ENCODE assay signal across 9 cellular contexts in the genomic region with DNA sequence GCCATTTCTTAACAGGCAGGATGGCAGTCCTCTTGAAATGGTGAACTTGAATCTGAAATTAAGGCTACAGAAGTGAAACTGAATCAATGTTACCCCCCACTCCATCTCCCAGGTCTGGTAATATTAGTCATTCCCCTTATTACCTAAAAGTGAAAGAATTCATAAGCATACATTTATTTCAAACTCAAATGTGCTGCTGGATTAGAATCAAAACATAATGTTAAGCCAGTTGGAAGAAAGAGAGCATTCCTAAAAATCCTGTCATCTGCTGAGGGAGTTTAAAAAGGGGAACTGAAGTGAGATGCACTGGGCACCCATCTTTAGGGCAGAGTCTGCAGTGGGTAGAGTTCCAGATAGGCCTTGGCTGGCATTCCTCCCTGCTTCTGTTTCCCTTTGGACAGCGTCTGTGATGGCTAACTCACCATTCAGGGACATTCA. TPM values are rescaled to one million over a fixed set of nuclear protein-coding genes. Genes with fewer than 3 reads are reported as not detected.
A peak's percentile ranks its signal among the peaks of the same experiment; 100 is the strongest.
DNase-seq lines count a peak whose midpoint lies in the region; ATAC-seq and TF ChIP-seq lines count a peak whose summit lies in the region.
"Had no signal": no experiment of that assay in that cellular context is flagged by ENCODE, and none has a peak within 500 bp of the region (broad histone marks: within the 10 kb centered on the region; RNA-seq: fewer than 3 reads in every experiment).

No MANE protein-coding gene starts in this region.

- H3K4me1 ChIP-seq in thymus (ENCODE audit: control insufficient read depth, insufficient read depth, low read length) = peaks cover 23% of the 10 kb centered on the region

- H3K27ac Mint-ChIP-seq in activated CD4-positive, alpha-beta T cell treated with anti-CD3 and anti-CD28 coated beads, Interleukin-2, amount 10 ng/mL, durations not matched to agents 24 days and 14 days = peak overlapping the region; percentile 86
- peak overlapping the region; percentile 97 for H3K27ac Mint-ChIP-seq in T-helper 17 cell
- peak overlapping the region; percentile 78 for H3K27ac Mint-ChIP-seq in glutamatergic neuron (ENCODE audit: unreplicated experiment)

- peaks cover 1% of the 10 kb centered on the region for H3K36me3 ChIP-seq in thymus (ENCODE audit: control insufficient read depth, insufficient read depth)

- peaks cover 61% of the 10 kb centered on the region for H3K4me1 Mint-ChIP-seq in activated CD4-positive, alpha-beta T cell treated with anti-CD3 and anti-CD28 coated beads, Interleukin-2, amount 10 ng/mL, durations not matched to agents 24 days and 14 days
- H3K4me1 Mint-ChIP-seq in T-helper 17 cell (peaks cover 67% of the 10 kb centered on the region), glutamatergic neuron (ENCODE audit: low read depth, unreplicated experiment) (peaks cover 30% of the 10 kb centered on the region)

- H3K9me3 ChIP-seq in T-helper 17 cell (ENCODE audit: control insufficient read depth, low read length, poor library complexity, severe bottlenecking) (no peaks in the 10 kb centered on the region), thymus (ENCODE audit: control insufficient read depth) (no peaks in the 10 kb centered on the region)

- H3K4me3 Mint-ChIP-seq in activated CD4-positive, alpha-beta T cell treated with anti-CD3 and anti-CD28 coated beads, Interleukin-2, amount 10 ng/mL, durations not matched to agents 24 days and 14 days = peak overlapping the region; percentile 75
- H3K4me3 Mint-ChIP-seq in T-helper 17 cell (peak overlapping the region; percentile 78), glutamatergic neuron (ENCODE audit: unreplicated experiment) (peak overlapping the region; percentile 16)

- ATAC-seq in T-helper 17 cell (peak; percentile 10), HG03439 (IDR thresholded peaks at IDR 0.05; ENCODE audit: unreplicated experiment) (no peak)

- no peak for TF ChIP-seq CTCF in glutamatergic neuron (IDR thresholded peaks at IDR 0.05; ENCODE audit: partially characterized antibody, unreplicated experiment)

- WGBS in thymus = 77% methylated on average over 1 of the region's 1 CpG

- no peaks in the 10 kb centered on the region for H3K9me3 Mint-ChIP-seq in activated CD4-positive, alpha-beta T cell treated with anti-CD3 and anti-CD28 coated beads, Interleukin-2, amount 10 ng/mL, durations not matched to agents 24 days and 14 days
- H3K9me3 Mint-ChIP-seq in glutamatergic neuron (ENCODE audit: unreplicated experiment) = peaks cover 4% of the 10 kb centered on the region

- no peak for DNase-seq in activated CD4-positive, alpha-beta T cell treated with anti-CD3 and anti-CD28 coated beads, Interleukin-2, amount 10 ng/mL, durations not matched to agents 24 days and 14 days
- DNase-seq in activated CD4-positive, alpha-beta T cell treated with anti-CD3 and anti-CD28 coated beads, Interleukin-2, amount 50 U/mL, for 1 hour = no peak
- DNase-seq in T-helper 17 cell (no peak), glutamatergic neuron (no peak), NCI-H748 (lab: John Stamatoyannopoulos, UW; ENCODE audit: unreplicated experiment) (no peak)
- no peak for DNase-seq in activated CD8-positive, alpha-beta memory T cell treated with anti-CD3 and anti-CD28 coated beads, Interleukin-2, amount 50 U/mL, for 48 hours
- DNase-seq: stimulated activated CD4-positive, alpha-beta T cell treated with anti-CD3 and anti-CD28 coated beads, Interleukin-12 subunit alpha, Interleukin-12 subunit beta, amount 100 ng/mL, for 4 hours had no signal

- no peak overlapping the region for H3K4me3 ChIP-seq in thymus (ENCODE audit: low read length)

- no peaks in the 10 kb centered on the region for H3K27me3 Mint-ChIP-seq in activated CD4-positive, alpha-beta T cell treated with anti-CD3 and anti-CD28 coated beads, Interleukin-2, amount 10 ng/mL, durations not matched to agents 24 days and 14 days
- H3K27me3 Mint-ChIP-seq in T-helper 17 cell = no peaks in the 10 kb centered on the region
- H3K27me3 Mint-ChIP-seq in glutamatergic neuron (ENCODE audit: unreplicated experiment) = peaks cover 6% of the 10 kb centered on the region

- no peaks in the 10 kb centered on the region for H3K27me3 ChIP-seq in thymus (ENCODE audit: control insufficient read depth, insufficient read depth)

- H3K36me3 Mint-ChIP-seq in activated CD4-positive, alpha-beta T cell treated with anti-CD3 and anti-CD28 coated beads, Interleukin-2, amount 10 ng/mL, durations not matched to agents 24 days and 14 days (ENCODE audit: low read depth) = peaks cover 34% of the 10 kb centered on the region
- H3K36me3 Mint-ChIP-seq in T-helper 17 cell (ENCODE audit: low read depth) (peaks cover 1% of the 10 kb centered on the region), glutamatergic neuron (ENCODE audit: unreplicated experiment) (no peaks in the 10 kb centered on the region)

- peak overlapping the region; percentile 93 for H3K27ac ChIP-seq in thymus (ENCODE audit: low read depth)

- intact Hi-C loops in activated CD4-positive, alpha-beta T cell treated with anti-CD3 and anti-CD28 coated beads, Interleukin-2, amount 10 ng/mL, durations not matched to agents 24 days and 14 days (cut with micrococcal nuclease) = loop anchor here (1.0 to 2.0 kb wide), 2 partner anchors 17 to 34 kb away; a partner anchor contains a TSS

RNA-seq across cellular contexts. Expression of a gene that starts 17.4 kb away (rescaled TPM):
- total RNA-seq in activated CD4-positive, alpha-beta T cell treated with anti-CD3 and anti-CD28 coated beads, Interleukin-2, amount 10 ng/mL, durations not matched to agents 24 days and 14 days = 35.2 and 35.3 TPM in 2 replicates
- total RNA-seq in T-helper 17 cell (10 to 100 TPM; 58.8 to 79.0 TPM), glutamatergic neuron (ENCODE audit: unreplicated experiment) (74.7 TPM)
- 25.6 TPM for polyA plus RNA-seq in thymus

RNA-seq across cellular contexts. Expression of a gene that starts 17.8 kb away (rescaled TPM):
- total RNA-seq in activated CD4-positive, alpha-beta T cell treated with anti-CD3 and anti-CD28 coated beads, Interleukin-2, amount 10 ng/mL, durations not matched to agents 24 days and 14 days = 33.5 and 34.0 TPM in 2 replicates
- total RNA-seq in T-helper 17 cell (10 to 100 TPM; 23.8 to 26.2 TPM), glutamatergic neuron (ENCODE audit: unreplicated experiment) (95.3 TPM)
- 8.3 TPM for polyA plus RNA-seq in thymus

RNA-seq across cellular contexts. Expression of a gene that starts 33.3 kb away (rescaled TPM):
- 0.38 and 0.49 TPM in 2 replicates for total RNA-seq in activated CD4-positive, alpha-beta T cell treated with anti-CD3 and anti-CD28 coated beads, Interleukin-2, amount 10 ng/mL, durations not matched to agents 24 days and 14 days
- 1 to 10 TPM; 3.2 to 4.5 TPM for total RNA-seq in T-helper 17 cell
- total RNA-seq in glutamatergic neuron (ENCODE audit: unreplicated experiment) = 1.1 TPM
- polyA plus RNA-seq in thymus = 4.7 TPM

Comparison
In these comparisons a context has a peak if more than half of its experiments do, and no peak if none do; other contexts are left out.
1. H3K4me3 Mint-ChIP-seq: peak in every context shown above with its lines; median percentile 78 in T-helper 17 cell; 75 in activated CD4-positive, alpha-beta T cell treated with anti-CD3 and anti-CD28 coated beads, Interleukin-2, amount 10 ng/mL, durations not matched to agents 24 days and 14 days; 16 in glutamatergic neuron.